ENCODE assay signal across 1 cellular context in the genomic region with DNA sequence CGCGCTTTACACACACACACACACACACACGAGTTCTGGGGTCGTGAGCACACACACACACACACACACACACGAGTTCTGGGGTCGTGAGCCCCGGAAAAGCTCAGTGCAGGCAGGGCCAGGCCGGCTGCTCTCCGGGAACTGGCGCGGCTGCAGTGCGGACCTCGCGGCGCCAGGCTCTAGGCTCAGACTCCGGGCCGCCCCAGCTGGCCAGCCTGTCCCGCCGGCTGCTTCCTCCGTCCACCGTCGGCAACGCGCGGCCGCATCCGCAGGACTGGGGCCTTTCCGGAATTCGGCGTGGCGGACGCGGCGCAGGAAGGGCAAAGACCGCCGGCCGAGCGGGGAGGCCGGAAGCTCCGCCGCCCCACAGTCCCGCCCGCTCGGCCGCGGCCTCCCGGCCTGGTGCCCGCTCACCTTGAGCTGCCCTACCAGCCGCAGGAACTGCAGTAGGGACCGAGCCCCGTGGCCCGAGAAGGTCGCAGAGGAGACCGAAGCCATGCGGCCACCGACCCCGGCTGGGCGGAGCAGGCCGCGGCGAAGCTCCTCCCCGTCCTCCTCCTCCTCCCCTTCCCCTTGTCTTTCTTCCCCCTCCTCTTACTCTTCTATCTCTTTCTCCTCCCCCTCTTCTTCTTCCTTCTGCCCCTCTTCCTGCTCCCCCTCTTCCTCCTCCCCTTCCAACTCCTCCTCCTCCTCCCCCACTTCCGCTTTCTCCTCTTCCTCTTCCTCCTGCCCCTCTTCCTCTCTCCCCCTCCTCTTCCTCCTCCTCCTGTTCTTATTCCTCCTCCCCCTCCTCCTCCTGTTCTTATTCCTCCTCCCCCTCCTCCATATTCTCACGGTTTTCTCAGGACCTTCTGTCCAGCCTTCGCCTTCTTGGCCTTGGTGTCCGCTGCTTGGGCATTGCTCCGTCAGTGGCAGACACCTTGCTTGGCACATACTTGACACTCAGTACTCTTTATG.
A peak's percentile ranks its signal among the peaks of the same experiment; 100 is the strongest.
TF ChIP-seq lines count a peak whose summit lies in the region.

A gene with protein sequence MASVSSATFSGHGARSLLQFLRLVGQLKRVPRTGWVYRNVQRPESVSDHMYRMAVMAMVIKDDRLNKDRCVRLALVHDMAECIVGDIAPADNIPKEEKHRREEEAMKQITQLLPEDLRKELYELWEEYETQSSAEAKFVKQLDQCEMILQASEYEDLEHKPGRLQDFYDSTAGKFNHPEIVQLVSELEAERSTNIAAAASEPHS (minus strand): TSS at position 533 of the 957 bp plus-strand sequence. CDS start 35 bp downstream, at position 498.

TF ChIP-seq in K562, 482 proteins besides CTCF, POLR2A, EP300 and RAD21 (continued from another document and continues in another):
- TF ChIP-seq, protein P1, sequence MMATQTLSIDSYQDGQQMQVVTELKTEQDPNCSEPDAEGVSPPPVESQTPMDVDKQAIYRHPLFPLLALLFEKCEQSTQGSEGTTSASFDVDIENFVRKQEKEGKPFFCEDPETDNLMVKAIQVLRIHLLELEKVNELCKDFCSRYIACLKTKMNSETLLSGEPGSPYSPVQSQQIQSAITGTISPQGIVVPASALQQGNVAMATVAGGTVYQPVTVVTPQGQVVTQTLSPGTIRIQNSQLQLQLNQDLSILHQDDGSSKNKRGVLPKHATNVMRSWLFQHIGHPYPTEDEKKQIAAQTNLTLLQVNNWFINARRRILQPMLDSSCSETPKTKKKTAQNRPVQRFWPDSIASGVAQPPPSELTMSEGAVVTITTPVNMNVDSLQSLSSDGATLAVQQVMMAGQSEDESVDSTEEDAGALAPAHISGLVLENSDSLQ (IDR thresholded peaks at IDR 0.05), result peak; percentile 78
- TF ChIP-seq NUFIP1 (IDR thresholded peaks at IDR 0.05; ENCODE audit: partially characterized antibody) (peak; percentile 96), HSF4 (CRISPR knock-in tag; IDR thresholded peaks at IDR 0.05; ENCODE audit: borderline replicate concordance) (no peak), NCOR1 (IDR thresholded peaks at IDR 0.05) (peak; percentile 55; the same call in 1 of the 2 replicates), TSC22D4 (tag; IDR thresholded peaks at IDR 0.05) (no peak), PTRF (tag; IDR thresholded peaks at IDR 0.05) (no peak), ZNF24 (IDR thresholded peaks at IDR 0.05) (peak; percentile 48; the same call in 1 of the 2 replicates), NELFE (IDR thresholded peaks at IDR 0.05; ENCODE audit: insufficient read depth, insufficient read length) (no peak), ZNF561 (CRISPR knock-in tag; conservative IDR thresholded peaks at IDR 0.05) (no peak), HLTF (IDR thresholded peaks at IDR 0.05) (peak; percentile 96), RB1 (IDR thresholded peaks at IDR 0.05; ENCODE audit: low read depth) (peak; percentile 78), PHTF2 (CRISPR knock-in tag; IDR thresholded peaks at IDR 0.05) (no peak), EGR1 (conservative IDR thresholded peaks at IDR 0.05) (peak; percentile 96), RCOR1 (IDR thresholded peaks at IDR 0.05; ENCODE audit: borderline replicate concordance in 1 of 2, low read depth in 2 of 2, low read length in 2 of 2) (peak in 1 of 2 experiments; percentile 18; a peak in 1 of 4 replicates), HMG20B (CRISPR knock-in tag; IDR thresholded peaks at IDR 0.05) (no peak), TRIM24 (IDR thresholded peaks at IDR 0.05) (peak; percentile 79 to 82), EWSR1 (IDR thresholded peaks at IDR 0.05; ENCODE audit: borderline replicate concordance, low read depth, partially characterized antibody) (no peak), SMARCC2 (IDR thresholded peaks at IDR 0.05; ENCODE audit: low read depth) (peak; percentile 23; the same call in 1 of the 2 replicates), ASH1L (IDR thresholded peaks at IDR 0.05; ENCODE audit: borderline replicate concordance, low read depth, partially characterized antibody) (peak; percentile 76), SAFB (IDR thresholded peaks at IDR 0.05; ENCODE audit: borderline replicate concordance, low read depth, low read length) (no peak), RBM14 (IDR thresholded peaks at IDR 0.05; ENCODE audit: borderline replicate concordance, insufficient read depth, low read depth, low read length) (peak; percentile 88; the same call in 1 of the 2 replicates), JUND (IDR thresholded peaks at IDR 0.05; ENCODE audit: borderline replicate concordance, low read depth, low read length) (no peak), JUND (tag; IDR thresholded peaks at IDR 0.05; ENCODE audit: borderline replicate concordance, low read depth, low read length) (no peak; the same call in 2 of the 3 replicates), ZNF12 (CRISPR knock-in tag; IDR thresholded peaks at IDR 0.05) (peak; percentile 66; the same call in 1 of the 2 replicates), SMAD2 (IDR thresholded peaks at IDR 0.05; ENCODE audit: low read depth, low read length) (no peak), CTBP1 (IDR thresholded peaks at IDR 0.05; ENCODE audit: borderline replicate concordance) (peak; percentile 64; the same call in 1 of the 2 replicates), POLR3A (IDR thresholded peaks at IDR 0.05; ENCODE audit: borderline replicate concordance, extremely low read depth, insufficient read depth, insufficient read length) (no peak), GABPB2 (CRISPR knock-in tag; conservative IDR thresholded peaks at IDR 0.05) (no peak), ZNF197 (CRISPR knock-in tag; IDR thresholded peaks at IDR 0.05; ENCODE audit: low read depth) (peak; percentile 68; the same call in 1 of the 2 replicates), CBFA2T2 (conservative IDR thresholded peaks at IDR 0.05) (0 out of 2 replicates have a peak, but pooled peaks have one; percentile 18), HIVEP1 (CRISPR knock-in tag; IDR thresholded peaks at IDR 0.05) (no peak), IFI16 (CRISPR knock-in tag; IDR thresholded peaks at IDR 0.05) (no peak), TBL1XR1 (IDR thresholded peaks at IDR 0.05; ENCODE audit: low read length in 2 of 2) (no peak), PHF20 (IDR thresholded peaks at IDR 0.05; ENCODE audit: partially characterized antibody) (peak; percentile 62), GATAD2B (IDR thresholded peaks at IDR 0.05; ENCODE audit: borderline replicate concordance) (no peak), NFIC (IDR thresholded peaks at IDR 0.05) (0 out of 2 replicates have a peak, but pooled peaks have one; percentile 8), ZNF134 (CRISPR knock-in tag; conservative IDR thresholded peaks at IDR 0.05) (no peak), NR3C1 (CRISPR knock-in tag; IDR thresholded peaks at IDR 0.05) (peak; percentile 91)
- TF ChIP-seq, protein P2, sequence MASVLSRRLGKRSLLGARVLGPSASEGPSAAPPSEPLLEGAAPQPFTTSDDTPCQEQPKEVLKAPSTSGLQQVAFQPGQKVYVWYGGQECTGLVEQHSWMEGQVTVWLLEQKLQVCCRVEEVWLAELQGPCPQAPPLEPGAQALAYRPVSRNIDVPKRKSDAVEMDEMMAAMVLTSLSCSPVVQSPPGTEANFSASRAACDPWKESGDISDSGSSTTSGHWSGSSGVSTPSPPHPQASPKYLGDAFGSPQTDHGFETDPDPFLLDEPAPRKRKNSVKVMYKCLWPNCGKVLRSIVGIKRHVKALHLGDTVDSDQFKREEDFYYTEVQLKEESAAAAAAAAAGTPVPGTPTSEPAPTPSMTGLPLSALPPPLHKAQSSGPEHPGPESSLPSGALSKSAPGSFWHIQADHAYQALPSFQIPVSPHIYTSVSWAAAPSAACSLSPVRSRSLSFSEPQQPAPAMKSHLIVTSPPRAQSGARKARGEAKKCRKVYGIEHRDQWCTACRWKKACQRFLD (CRISPR knock-in tag; IDR thresholded peaks at IDR 0.05), result peak; percentile 84; the same call in 1 of the 2 replicates
- TF ChIP-seq, protein P3, sequence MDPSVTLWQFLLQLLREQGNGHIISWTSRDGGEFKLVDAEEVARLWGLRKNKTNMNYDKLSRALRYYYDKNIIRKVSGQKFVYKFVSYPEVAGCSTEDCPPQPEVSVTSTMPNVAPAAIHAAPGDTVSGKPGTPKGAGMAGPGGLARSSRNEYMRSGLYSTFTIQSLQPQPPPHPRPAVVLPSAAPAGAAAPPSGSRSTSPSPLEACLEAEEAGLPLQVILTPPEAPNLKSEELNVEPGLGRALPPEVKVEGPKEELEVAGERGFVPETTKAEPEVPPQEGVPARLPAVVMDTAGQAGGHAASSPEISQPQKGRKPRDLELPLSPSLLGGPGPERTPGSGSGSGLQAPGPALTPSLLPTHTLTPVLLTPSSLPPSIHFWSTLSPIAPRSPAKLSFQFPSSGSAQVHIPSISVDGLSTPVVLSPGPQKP (CRISPR knock-in tag; IDR thresholded peaks at IDR 0.05), result no peak
- TF ChIP-seq, protein P4, sequence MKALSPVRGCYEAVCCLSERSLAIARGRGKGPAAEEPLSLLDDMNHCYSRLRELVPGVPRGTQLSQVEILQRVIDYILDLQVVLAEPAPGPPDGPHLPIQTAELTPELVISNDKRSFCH (CRISPR knock-in tag; IDR thresholded peaks at IDR 0.05), result no peak
- TF ChIP-seq, protein P4 (tag; IDR thresholded peaks at IDR 0.05), result peak; percentile 55; the same call in 1 of the 2 replicates
- TF ChIP-seq, protein P5, sequence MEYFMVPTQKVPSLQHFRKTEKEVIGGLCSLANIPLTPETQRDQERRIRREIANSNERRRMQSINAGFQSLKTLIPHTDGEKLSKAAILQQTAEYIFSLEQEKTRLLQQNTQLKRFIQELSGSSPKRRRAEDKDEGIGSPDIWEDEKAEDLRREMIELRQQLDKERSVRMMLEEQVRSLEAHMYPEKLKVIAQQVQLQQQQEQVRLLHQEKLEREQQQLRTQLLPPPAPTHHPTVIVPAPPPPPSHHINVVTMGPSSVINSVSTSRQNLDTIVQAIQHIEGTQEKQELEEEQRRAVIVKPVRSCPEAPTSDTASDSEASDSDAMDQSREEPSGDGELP (CRISPR knock-in tag; IDR thresholded peaks at IDR 0.05; ENCODE audit: borderline replicate concordance), result peak; percentile 94
- TF ChIP-seq, protein P6, sequence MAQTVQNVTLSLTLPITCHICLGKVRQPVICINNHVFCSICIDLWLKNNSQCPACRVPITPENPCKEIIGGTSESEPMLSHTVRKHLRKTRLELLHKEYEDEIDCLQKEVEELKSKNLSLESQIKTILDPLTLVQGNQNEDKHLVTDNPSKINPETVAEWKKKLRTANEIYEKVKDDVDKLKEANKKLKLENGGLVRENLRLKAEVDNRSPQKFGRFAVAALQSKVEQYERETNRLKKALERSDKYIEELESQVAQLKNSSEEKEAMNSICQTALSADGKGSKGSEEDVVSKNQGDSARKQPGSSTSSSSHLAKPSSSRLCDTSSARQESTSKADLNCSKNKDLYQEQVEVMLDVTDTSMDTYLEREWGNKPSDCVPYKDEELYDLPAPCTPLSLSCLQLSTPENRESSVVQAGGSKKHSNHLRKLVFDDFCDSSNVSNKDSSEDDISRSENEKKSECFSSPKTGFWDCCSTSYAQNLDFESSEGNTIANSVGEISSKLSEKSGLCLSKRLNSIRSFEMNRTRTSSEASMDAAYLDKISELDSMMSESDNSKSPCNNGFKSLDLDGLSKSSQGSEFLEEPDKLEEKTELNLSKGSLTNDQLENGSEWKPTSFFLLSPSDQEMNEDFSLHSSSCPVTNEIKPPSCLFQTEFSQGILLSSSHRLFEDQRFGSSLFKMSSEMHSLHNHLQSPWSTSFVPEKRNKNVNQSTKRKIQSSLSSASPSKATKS (CRISPR knock-in tag; IDR thresholded peaks at IDR 0.05), result no peak
- TF ChIP-seq, protein P7, sequence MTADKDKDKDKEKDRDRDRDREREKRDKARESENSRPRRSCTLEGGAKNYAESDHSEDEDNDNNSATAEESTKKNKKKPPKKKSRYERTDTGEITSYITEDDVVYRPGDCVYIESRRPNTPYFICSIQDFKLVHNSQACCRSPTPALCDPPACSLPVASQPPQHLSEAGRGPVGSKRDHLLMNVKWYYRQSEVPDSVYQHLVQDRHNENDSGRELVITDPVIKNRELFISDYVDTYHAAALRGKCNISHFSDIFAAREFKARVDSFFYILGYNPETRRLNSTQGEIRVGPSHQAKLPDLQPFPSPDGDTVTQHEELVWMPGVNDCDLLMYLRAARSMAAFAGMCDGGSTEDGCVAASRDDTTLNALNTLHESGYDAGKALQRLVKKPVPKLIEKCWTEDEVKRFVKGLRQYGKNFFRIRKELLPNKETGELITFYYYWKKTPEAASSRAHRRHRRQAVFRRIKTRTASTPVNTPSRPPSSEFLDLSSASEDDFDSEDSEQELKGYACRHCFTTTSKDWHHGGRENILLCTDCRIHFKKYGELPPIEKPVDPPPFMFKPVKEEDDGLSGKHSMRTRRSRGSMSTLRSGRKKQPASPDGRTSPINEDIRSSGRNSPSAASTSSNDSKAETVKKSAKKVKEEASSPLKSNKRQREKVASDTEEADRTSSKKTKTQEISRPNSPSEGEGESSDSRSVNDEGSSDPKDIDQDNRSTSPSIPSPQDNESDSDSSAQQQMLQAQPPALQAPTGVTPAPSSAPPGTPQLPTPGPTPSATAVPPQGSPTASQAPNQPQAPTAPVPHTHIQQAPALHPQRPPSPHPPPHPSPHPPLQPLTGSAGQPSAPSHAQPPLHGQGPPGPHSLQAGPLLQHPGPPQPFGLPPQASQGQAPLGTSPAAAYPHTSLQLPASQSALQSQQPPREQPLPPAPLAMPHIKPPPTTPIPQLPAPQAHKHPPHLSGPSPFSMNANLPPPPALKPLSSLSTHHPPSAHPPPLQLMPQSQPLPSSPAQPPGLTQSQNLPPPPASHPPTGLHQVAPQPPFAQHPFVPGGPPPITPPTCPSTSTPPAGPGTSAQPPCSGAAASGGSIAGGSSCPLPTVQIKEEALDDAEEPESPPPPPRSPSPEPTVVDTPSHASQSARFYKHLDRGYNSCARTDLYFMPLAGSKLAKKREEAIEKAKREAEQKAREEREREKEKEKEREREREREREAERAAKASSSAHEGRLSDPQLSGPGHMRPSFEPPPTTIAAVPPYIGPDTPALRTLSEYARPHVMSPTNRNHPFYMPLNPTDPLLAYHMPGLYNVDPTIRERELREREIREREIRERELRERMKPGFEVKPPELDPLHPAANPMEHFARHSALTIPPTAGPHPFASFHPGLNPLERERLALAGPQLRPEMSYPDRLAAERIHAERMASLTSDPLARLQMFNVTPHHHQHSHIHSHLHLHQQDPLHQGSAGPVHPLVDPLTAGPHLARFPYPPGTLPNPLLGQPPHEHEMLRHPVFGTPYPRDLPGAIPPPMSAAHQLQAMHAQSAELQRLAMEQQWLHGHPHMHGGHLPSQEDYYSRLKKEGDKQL (CRISPR knock-in tag; IDR thresholded peaks at IDR 0.05; ENCODE audit: borderline replicate concordance), result no peak
- TF ChIP-seq, protein P8, sequence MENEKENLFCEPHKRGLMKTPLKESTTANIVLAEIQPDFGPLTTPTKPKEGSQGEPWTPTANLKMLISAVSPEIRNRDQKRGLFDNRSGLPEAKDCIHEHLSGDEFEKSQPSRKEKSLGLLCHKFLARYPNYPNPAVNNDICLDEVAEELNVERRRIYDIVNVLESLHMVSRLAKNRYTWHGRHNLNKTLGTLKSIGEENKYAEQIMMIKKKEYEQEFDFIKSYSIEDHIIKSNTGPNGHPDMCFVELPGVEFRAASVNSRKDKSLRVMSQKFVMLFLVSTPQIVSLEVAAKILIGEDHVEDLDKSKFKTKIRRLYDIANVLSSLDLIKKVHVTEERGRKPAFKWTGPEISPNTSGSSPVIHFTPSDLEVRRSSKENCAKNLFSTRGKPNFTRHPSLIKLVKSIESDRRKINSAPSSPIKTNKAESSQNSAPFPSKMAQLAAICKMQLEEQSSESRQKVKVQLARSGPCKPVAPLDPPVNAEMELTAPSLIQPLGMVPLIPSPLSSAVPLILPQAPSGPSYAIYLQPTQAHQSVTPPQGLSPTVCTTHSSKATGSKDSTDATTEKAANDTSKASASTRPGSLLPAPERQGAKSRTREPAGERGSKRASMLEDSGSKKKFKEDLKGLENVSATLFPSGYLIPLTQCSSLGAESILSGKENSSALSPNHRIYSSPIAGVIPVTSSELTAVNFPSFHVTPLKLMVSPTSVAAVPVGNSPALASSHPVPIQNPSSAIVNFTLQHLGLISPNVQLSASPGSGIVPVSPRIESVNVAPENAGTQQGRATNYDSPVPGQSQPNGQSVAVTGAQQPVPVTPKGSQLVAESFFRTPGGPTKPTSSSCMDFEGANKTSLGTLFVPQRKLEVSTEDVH (IDR thresholded peaks at IDR 0.05; ENCODE audit: low read depth, partially characterized antibody), result peak; percentile 77
